ENCODE assay signal across 8 cellular contexts in genomic region chr4:185005209-185005819, GRCh38. TPM values are rescaled to one million over a fixed set of nuclear protein-coding genes. Genes with fewer than 3 reads are reported as not detected.
DNase-seq lines count a peak whose midpoint lies in the region; ATAC-seq, FAIRE-seq and TF ChIP-seq lines count a peak whose summit lies in the region.

No MANE protein-coding gene starts in this region.

- H3K36me3 ChIP-seq in A673 (ENCODE audit: insufficient read depth, low read length, poor library complexity, severe bottlenecking) (no peaks in the 10 kb centered on the region), WERI-Rb-1 (no peaks in the 10 kb centered on the region), bronchial epithelial cell (ENCODE audit: control insufficient read depth, insufficient read depth, low read length) (no peaks in the 10 kb centered on the region)

- CTCF ChIA-PET in A673 (lab: Charles Lee), result interaction anchor here (0.6 to 1.5 kb wide), 5 partner anchors 91 to 271 kb away, joined by 3 to 17 read pairs (median 7); partner anchors contain the start of gene CENPU

- intact Hi-C loops in A673 (cut with micrococcal nuclease; ENCODE audit: unreplicated experiment), result loop anchor here (5.0 to 10.0 kb wide), 2 partner anchors 89 to 127 kb away; no protein-coding TSS in a partner anchor

- H3K4me1 ChIP-seq in A673 (ENCODE audit: insufficient read depth, low read length, poor library complexity, severe bottlenecking), result peaks cover 5% of the 10 kb centered on the region

- H3K27me3 ChIP-seq in A673 (replicated peaks; ENCODE audit: insufficient read depth, low read depth, low read length, poor library complexity) (peaks cover 23% of the 10 kb centered on the region), WERI-Rb-1 (ENCODE audit: insufficient read depth, low read depth, severe bottlenecking) (no peaks in the 10 kb centered on the region), bronchial epithelial cell (ENCODE audit: control insufficient read depth, insufficient read depth, low read length) (peaks cover 5% of the 10 kb centered on the region)

- POLR2A ChIA-PET in A673 (lab: Charles Lee; ENCODE audit: low non-redundant PET), result no interaction called here

- TF ChIP-seq CTCF in A673 (conservative IDR thresholded peaks at IDR 0.05; ENCODE audit: low read depth, low read length) (peak; percentile 96), WERI-Rb-1 (IDR thresholded peaks at IDR 0.05; ENCODE audit: low read depth, low read length) (peak; percentile 94), bronchial epithelial cell (IDR thresholded peaks at IDR 0.05; ENCODE audit: insufficient read depth, low read length, severe bottlenecking) (peak; percentile 95)

- H3K4me3 ChIP-seq in A673 (ENCODE audit: low read depth, low read length, poor library complexity, severe bottlenecking), result peak overlapping the region; percentile 23
- peak overlapping the region; percentile 49 for H3K4me3 ChIP-seq in WERI-Rb-1 (ENCODE audit: low read depth, low read length)
- no peak overlapping the region for H3K4me3 ChIP-seq in bronchial epithelial cell (ENCODE audit: low read depth, low read length)

- no peak for FAIRE-seq in bronchial epithelial cell (lab: Jason Lieb, UNC)

- DNase-seq in A673 (ENCODE audit: low spot score) (peak; percentile 86), NCI-H2171 treated with DMSO at 0.1 percent for 48 hours (lab: John Stamatoyannopoulos, UW) (peak; percentile 76), WERI-Rb-1 (peak; percentile 93), bronchial epithelial cell (ENCODE audit: low read depth) (peak; percentile 67), islet precursor cell (peak; percentile 87)
- peak; percentile 48 to 69 for DNase-seq in stimulated activated CD4-positive, alpha-beta T cell treated with anti-CD3 and anti-CD28 coated beads, Interleukin-15, amount 100 ng/mL, for 1 hour (ENCODE audit: low read depth in 1 of 2, low spot score in 1 of 2)

- H3K27ac ChIP-seq in A673 (ENCODE audit: low read depth, low read length, poor library complexity, severe bottlenecking), result no peak overlapping the region
- H3K27ac ChIP-seq in WERI-Rb-1, result peak overlapping the region; percentile 36

- no TSS peak for BruUV-seq in A673 (replicated peaks; lab: Mats Ljungman, UMichigan)

- H3K9me3 ChIP-seq in A673 (ENCODE audit: low read depth, low read length, poor library complexity, severe bottlenecking), result no peaks in the 10 kb centered on the region
- no peaks in the 10 kb centered on the region for H3K9me3 ChIP-seq in WERI-Rb-1 (ENCODE audit: severe bottlenecking)

- ATAC-seq in GM18520 (IDR thresholded peaks at IDR 0.05; ENCODE audit: unreplicated experiment) (peak; percentile 86), HG03095 (IDR thresholded peaks at IDR 0.05; ENCODE audit: unreplicated experiment) (peak; percentile 87)

RNA-seq across cellular contexts. Expression of gene HELT, which starts 13.0 kb away (rescaled TPM):
- not detected in 2 replicates for total RNA-seq in A673 (2021)
- not detected in 2 replicates for total RNA-seq in bronchial epithelial cell
